ENCODE assay signal across 8 cellular contexts in genomic region chr9:94639045-94639995, GRCh38. TPM values are rescaled to one million over a fixed set of nuclear protein-coding genes. Genes with fewer than 3 reads are reported as not detected.
DNase-seq lines count a peak whose midpoint lies in the region; ATAC-seq and TF ChIP-seq lines count a peak whose summit lies in the region.

Gene FBP1 (minus strand): TSS chr9:94639518. CDS start chr9:94639310, 208 bp downstream.

- POLR2A ChIA-PET in naive thymus-derived CD8-positive, alpha-beta T cell (lab: Charles Lee), result interaction anchor here (0.6 to 1.2 kb wide), 7 partner anchors 16 to 1529 kb away, joined by 3 to 5 read pairs (median 3); no protein-coding TSS in a partner anchor

- intact Hi-C loops in tibial artery (cut with DNase I; ENCODE audit: low total_unique reads), result no loop called here

- H3K36me3 ChIP-seq in esophagus (ENCODE audit: control insufficient read depth in 2 of 2, insufficient read depth in 2 of 2, low read length in 1 of 2) (no peaks in the 10 kb centered on the region), tibial artery (no peaks in the 10 kb centered on the region)

- peak within 1 kb of the TSS; percentile 85 to 97 (median 94) for H3K4me3 Mint-ChIP-seq in naive thymus-derived CD8-positive, alpha-beta T cell

- peak within 1 kb of the TSS; percentile 50 for H3K4me3 ChIP-seq in GM12865 (ENCODE audit: low read depth, low read length)
- H3K4me3 ChIP-seq in esophagus (ENCODE audit: low read depth in 1 of 2, low read length in 2 of 2), result peak within 1 kb of the TSS; percentile 53 to 59
- peak within 1 kb of the TSS; percentile 52 to 59 for H3K4me3 ChIP-seq in tibial artery

- no peaks in the 10 kb centered on the region for H3K9me3 Mint-ChIP-seq in naive thymus-derived CD8-positive, alpha-beta T cell

- H3K27me3 ChIP-seq in esophagus (ENCODE audit: control insufficient read depth in 1 of 2, insufficient read depth in 2 of 2, low read length in 2 of 2) (no peaks in the 10 kb centered on the region), tibial artery (peaks cover 0 to 12% of the 10 kb centered on the region in 2 donors)

- 4 to 6% methylated on average over 69 to 80 of the region's 80 CpGs for WGBS in esophagus, 2 donors

- no peaks in the 10 kb centered on the region for H3K36me3 Mint-ChIP-seq in naive thymus-derived CD8-positive, alpha-beta T cell

- H3K9me3 ChIP-seq in esophagus (ENCODE audit: control insufficient read depth in 2 of 2, insufficient read depth in 1 of 2, low read depth in 1 of 2, low read length in 1 of 2), result no peaks in the 10 kb centered on the region
- no peaks in the 10 kb centered on the region for H3K9me3 ChIP-seq in tibial artery

- H3K27ac Mint-ChIP-seq in naive thymus-derived CD8-positive, alpha-beta T cell, result peak within 1 kb of the TSS; percentile 79 to 94 (median 90)

- DNase-seq in GM12865 (ENCODE audit: low read depth), result peak; percentile 56
- DNase-seq in KG1 (lab: John Stamatoyannopoulos, UW), result peak; percentile 74
- DNase-seq in activated T-cell treated with anti-CD3 and anti-CD28 coated beads for 1 hour (ENCODE audit: low read depth), result peak; percentile 20
- DNase-seq in naive thymus-derived CD8-positive, alpha-beta T cell, result peak; percentile 16 to 72 (median 44)
- DNase-seq in tibial artery, result peak; percentile 51 to 75
- DNase-seq in kidney glomerular epithelial cell (lab: John Stamatoyannopoulos, UW), result no peak

- peaks cover 9 to 24% (median 21%) of the 10 kb centered on the region in 4 donors for H3K4me1 Mint-ChIP-seq in naive thymus-derived CD8-positive, alpha-beta T cell

- no peak within 1 kb of the TSS for H3K27ac ChIP-seq in esophagus (ENCODE audit: low read depth in 2 of 2, low read length in 1 of 2)
- no peak within 1 kb of the TSS for H3K27ac ChIP-seq in tibial artery

- no peaks in the 10 kb centered on the region for H3K27me3 Mint-ChIP-seq in naive thymus-derived CD8-positive, alpha-beta T cell

- peak; percentile 77 to 78 for ATAC-seq in naive thymus-derived CD8-positive, alpha-beta T cell
- ATAC-seq in HG03520 (IDR thresholded peaks at IDR 0.05; ENCODE audit: unreplicated experiment), result no peak

- TF ChIP-seq CTCF in GM12865 (IDR thresholded peaks at IDR 0.05; ENCODE audit: insufficient read depth, low read depth, low read length, missing control alignments) (no peak), tibial artery (IDR thresholded peaks at IDR 0.05) (no peak)

- H3K4me1 ChIP-seq in esophagus (ENCODE audit: control insufficient read depth in 2 of 2, insufficient read depth in 2 of 2, low read length in 1 of 2) (peaks cover 5 to 8% of the 10 kb centered on the region in 2 donors), tibial artery (peaks cover 0 to 14% (median 6%) of the 10 kb centered on the region in 4 donors)

RNA-seq across cellular contexts. Expression of gene FBP1, which starts in this region (rescaled TPM):
- polyA plus RNA-seq in esophagus, result 1 to 10 TPM; 1.4 to 5.7 TPM
- total RNA-seq in naive thymus-derived CD8-positive, alpha-beta T cell, result 1 to 10 TPM; 5.2 to 6.8 TPM
- polyA plus RNA-seq in naive thymus-derived CD8-positive, alpha-beta T cell, result 10 to 100 TPM in 2 of 3 donors, 1 to 10 TPM in 1; 5.5 to 22.1 (median 15.6) TPM
